ENCODE assay signal across 1 cellular context in the genomic region with DNA sequence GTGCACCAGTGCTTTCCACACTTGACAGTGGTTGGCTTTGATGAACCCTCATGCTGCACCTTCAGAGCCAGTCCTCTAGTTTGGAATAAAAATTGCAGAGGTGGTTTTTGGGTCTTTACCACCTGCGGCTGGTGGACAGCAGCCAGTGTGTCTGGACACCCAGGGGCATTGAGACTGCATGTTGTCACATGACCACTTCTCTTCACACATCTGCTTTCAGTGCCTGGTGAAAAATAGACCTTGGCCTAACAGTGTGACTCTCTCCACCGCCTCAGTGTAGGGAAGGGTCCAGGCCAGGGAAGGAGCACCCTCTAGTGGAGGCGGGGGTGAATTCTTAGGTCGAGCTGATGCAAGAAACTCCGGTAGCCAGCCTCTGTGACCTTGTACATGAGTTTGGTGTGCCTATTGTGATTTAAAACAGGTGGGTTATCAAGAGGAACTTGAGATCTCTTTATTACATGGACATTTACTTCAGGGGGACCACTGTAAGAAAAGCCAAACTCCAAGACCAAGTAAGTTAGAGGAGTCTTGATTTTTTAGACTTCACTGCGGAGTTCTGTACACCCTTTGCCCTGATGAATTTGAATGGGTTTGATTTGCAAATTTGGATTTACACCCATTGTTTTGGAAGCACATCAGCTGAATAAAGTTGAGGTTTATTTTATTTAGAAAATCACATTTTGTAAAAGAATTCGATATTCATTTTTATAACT.
TF ChIP-seq lines count a peak whose summit lies in the region.

No MANE protein-coding gene starts in this region.

TF ChIP-seq in GM23338, 12 proteins besides CTCF, POLR2A, EP300 and RAD21 (continued from another document):
- TF ChIP-seq POLR2AphosphoS5 (IDR thresholded peaks at IDR 0.05; ENCODE audit: low read depth): no peak
- TF ChIP-seq, protein P1, sequence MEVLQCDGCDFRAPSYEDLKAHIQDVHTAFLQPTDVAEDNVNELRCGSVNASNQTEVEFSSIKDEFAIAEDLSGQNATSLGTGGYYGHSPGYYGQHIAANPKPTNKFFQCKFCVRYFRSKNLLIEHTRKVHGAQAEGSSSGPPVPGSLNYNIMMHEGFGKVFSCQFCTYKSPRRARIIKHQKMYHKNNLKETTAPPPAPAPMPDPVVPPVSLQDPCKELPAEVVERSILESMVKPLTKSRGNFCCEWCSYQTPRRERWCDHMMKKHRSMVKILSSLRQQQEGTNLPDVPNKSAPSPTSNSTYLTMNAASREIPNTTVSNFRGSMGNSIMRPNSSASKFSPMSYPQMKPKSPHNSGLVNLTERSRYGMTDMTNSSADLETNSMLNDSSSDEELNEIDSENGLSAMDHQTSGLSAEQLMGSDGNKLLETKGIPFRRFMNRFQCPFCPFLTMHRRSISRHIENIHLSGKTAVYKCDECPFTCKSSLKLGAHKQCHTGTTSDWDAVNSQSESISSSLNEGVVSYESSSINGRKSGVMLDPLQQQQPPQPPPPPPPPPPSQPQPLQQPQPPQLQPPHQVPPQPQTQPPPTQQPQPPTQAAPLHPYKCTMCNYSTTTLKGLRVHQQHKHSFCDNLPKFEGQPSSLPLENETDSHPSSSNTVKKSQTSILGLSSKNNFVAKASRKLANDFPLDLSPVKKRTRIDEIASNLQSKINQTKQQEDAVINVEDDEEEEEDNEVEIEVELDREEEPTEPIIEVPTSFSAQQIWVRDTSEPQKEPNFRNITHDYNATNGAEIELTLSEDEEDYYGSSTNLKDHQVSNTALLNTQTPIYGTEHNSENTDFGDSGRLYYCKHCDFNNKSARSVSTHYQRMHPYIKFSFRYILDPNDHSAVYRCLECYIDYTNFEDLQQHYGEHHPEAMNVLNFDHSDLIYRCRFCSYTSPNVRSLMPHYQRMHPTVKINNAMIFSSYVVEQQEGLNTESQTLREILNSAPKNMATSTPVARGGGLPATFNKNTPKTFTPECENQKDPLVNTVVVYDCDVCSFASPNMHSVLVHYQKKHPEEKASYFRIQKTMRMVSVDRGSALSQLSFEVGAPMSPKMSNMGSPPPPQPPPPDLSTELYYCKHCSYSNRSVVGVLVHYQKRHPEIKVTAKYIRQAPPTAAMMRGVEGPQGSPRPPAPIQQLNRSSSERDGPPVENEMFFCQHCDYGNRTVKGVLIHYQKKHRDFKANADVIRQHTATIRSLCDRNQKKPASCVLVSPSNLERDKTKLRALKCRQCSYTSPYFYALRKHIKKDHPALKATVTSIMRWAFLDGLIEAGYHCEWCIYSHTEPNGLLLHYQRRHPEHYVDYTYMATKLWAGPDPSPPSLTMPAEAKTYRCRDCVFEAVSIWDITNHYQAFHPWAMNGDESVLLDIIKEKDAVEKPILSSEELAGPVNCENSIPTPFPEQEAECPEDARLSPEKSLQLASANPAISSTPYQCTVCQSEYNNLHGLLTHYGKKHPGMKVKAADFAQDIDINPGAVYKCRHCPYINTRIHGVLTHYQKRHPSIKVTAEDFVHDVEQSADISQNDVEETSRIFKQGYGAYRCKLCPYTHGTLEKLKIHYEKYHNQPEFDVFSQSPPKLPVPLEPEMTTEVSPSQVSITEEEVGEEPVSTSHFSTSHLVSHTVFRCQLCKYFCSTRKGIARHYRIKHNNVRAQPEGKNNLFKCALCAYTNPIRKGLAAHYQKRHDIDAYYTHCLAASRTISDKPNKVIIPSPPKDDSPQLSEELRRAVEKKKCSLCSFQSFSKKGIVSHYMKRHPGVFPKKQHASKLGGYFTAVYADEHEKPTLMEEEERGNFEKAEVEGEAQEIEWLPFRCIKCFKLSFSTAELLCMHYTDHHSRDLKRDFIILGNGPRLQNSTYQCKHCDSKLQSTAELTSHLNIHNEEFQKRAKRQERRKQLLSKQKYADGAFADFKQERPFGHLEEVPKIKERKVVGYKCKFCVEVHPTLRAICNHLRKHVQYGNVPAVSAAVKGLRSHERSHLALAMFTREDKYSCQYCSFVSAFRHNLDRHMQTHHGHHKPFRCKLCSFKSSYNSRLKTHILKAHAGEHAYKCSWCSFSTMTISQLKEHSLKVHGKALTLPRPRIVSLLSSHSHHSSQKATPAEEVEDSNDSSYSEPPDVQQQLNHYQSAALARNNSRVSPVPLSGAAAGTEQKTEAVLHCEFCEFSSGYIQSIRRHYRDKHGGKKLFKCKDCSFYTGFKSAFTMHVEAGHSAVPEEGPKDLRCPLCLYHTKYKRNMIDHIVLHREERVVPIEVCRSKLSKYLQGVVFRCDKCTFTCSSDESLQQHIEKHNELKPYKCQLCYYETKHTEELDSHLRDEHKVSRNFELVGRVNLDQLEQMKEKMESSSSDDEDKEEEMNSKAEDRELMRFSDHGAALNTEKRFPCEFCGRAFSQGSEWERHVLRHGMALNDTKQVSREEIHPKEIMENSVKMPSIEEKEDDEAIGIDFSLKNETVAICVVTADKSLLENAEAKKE (CRISPR knock-in tag; IDR thresholded peaks at IDR 0.05): no peak
TF ChIP-seq in GM23338: peak in this region for 0.
